ENCODE assay signal across 27 cellular contexts in the genomic region with DNA sequence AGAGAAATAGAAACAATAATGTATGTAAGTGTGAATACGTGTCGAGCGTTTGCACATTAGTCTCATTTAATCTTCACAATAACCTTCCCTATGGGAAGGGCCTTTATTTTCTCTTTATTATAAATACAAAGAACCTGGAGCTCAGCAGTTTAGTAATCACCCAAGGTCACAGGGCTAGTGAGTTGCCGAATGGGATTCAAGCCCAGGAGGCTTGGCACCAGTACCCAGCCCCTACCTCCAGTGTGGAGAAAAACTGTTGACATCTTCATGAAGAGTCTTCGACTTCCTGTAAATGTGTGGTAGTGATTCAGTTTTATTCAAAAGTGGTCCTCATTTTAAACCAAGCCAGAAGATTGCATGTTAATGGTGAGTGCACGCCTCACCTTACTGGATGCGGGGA.
"Had no signal": no experiment of that assay in that cellular context is flagged by ENCODE, and none has a peak within 500 bp of the region (broad histone marks: within the 10 kb centered on the region; RNA-seq: fewer than 3 reads in every experiment).

No MANE protein-coding gene starts in this region.

- ATAC-seq: activated naive CD4-positive, alpha-beta T cell treated with anti-CD3 and anti-CD28 coated beads, Interleukin-2, amount 50 U/mL, for 72 hours; activated T-cell treated with anti-CD3 and anti-CD28 coated beads, Interleukin-2, amount 50 U/mL, for 4 hours; activated T-helper 17 cell treated with anti-CD3 and anti-CD28 coated beads, Interleukin-2, amount 50 U/mL, for 72 hours; sciatic nerve had no signal

- H3K9me3 ChIP-seq: colonic mucosa, esophagus squamous epithelium, left ventricle myocardium inferior, stomach, thyroid gland, upper lobe of left lung had no signal

- H3K4me3 ChIP-seq: cardiac muscle cell, colonic mucosa, esophagus squamous epithelium, left ventricle myocardium inferior, skin epidermis, stomach, thyroid gland, upper lobe of left lung had no signal

- H3K36me3 ChIP-seq: colonic mucosa, esophagus squamous epithelium, left ventricle myocardium inferior, stomach, thyroid gland, upper lobe of left lung had no signal

- H3K4me3 Mint-ChIP-seq: activated CD4-positive, alpha-beta memory T cell treated with anti-CD3 and anti-CD28 coated beads for 36 hours; activated CD4-positive, alpha-beta T cell treated with anti-CD3 and anti-CD28 coated beads, Interleukin-2, amount 10 ng/mL, durations not matched to agents 24 days and 14 days; activated T-cell treated with anti-CD3 and anti-CD28 coated beads, Interleukin-2, amount 50 U/mL, for 4 hours; activated T-helper 17 cell treated with anti-CD3 and anti-CD28 coated beads, Interleukin-2, amount 50 U/mL, for 72 hours; nephron had no signal

- H3K27me3 ChIP-seq: cardiac muscle cell, colonic mucosa, stomach, thyroid gland, upper lobe of left lung had no signal

- DNase-seq: activated CD4-positive, alpha-beta memory T cell treated with anti-CD3 and anti-CD28 coated beads for 36 hours; activated CD4-positive, alpha-beta T cell treated with anti-CD3 and anti-CD28 coated beads, Interleukin-2, amount 10 ng/mL, durations not matched to agents 24 days and 14 days; activated CD4-positive, CD25-positive, alpha-beta regulatory T cell treated with anti-CD3 and anti-CD28 coated beads, Interleukin-2, amount 50 U/mL, for 72 hours; activated CD8-positive, alpha-beta memory T cell treated with anti-CD3 and anti-CD28 coated beads, Interleukin-2, amount 50 U/mL, for 4 hours; activated T-cell treated with anti-CD3 and anti-CD28 coated beads, Interleukin-2, amount 50 U/mL, for 4 hours; anterior cingulate cortex; cerebellar nuclear complex; colonic mucosa; effector CD8-positive, alpha-beta T cell; esophagus squamous epithelium; foreskin melanocyte; kidney glomerular epithelial cell; left ventricle myocardium inferior; retina; stimulated activated CD4-positive, alpha-beta T cell treated with anti-CD3 and anti-CD28 coated beads, Interleukin-12 subunit alpha, Interleukin-12 subunit beta, amount 100 ng/mL, for 4 hours; stimulated activated CD4-positive, alpha-beta T cell treated with anti-CD3 and anti-CD28 coated beads, Interleukin-4, amount 100 ng/mL, for 1 hour; stomach; T-helper 2 cell; thyroid gland had no signal

- H3K4me1 ChIP-seq: colonic mucosa had no signal

- H3K27ac ChIP-seq: cardiac muscle cell, colonic mucosa, epithelial cell of prostate, esophagus squamous epithelium, left ventricle myocardium inferior, skin epidermis, stomach, thyroid gland, upper lobe of left lung had no signal

- H3K27ac Mint-ChIP-seq: activated CD4-positive, alpha-beta memory T cell treated with anti-CD3 and anti-CD28 coated beads for 36 hours; activated CD4-positive, alpha-beta T cell treated with anti-CD3 and anti-CD28 coated beads, Interleukin-2, amount 10 ng/mL, durations not matched to agents 24 days and 14 days; activated T-helper 17 cell treated with anti-CD3 and anti-CD28 coated beads, Interleukin-2, amount 50 U/mL, for 72 hours had no signal

- H3K36me3 Mint-ChIP-seq: activated CD4-positive, alpha-beta memory T cell treated with anti-CD3 and anti-CD28 coated beads for 36 hours; activated naive CD4-positive, alpha-beta T cell treated with anti-CD3 and anti-CD28 coated beads, Interleukin-2, amount 50 U/mL, for 72 hours had no signal

- H3K4me1 Mint-ChIP-seq: activated T-helper 17 cell treated with anti-CD3 and anti-CD28 coated beads, Interleukin-2, amount 50 U/mL, for 72 hours had no signal

- H3K9me3 Mint-ChIP-seq: activated CD4-positive, alpha-beta memory T cell treated with anti-CD3 and anti-CD28 coated beads for 36 hours; activated CD4-positive, alpha-beta T cell treated with anti-CD3 and anti-CD28 coated beads, Interleukin-2, amount 10 ng/mL, durations not matched to agents 24 days and 14 days; activated naive CD4-positive, alpha-beta T cell treated with anti-CD3 and anti-CD28 coated beads, Interleukin-2, amount 50 U/mL, for 72 hours; activated T-cell treated with anti-CD3 and anti-CD28 coated beads, Interleukin-2, amount 50 U/mL, for 4 hours; activated T-helper 17 cell treated with anti-CD3 and anti-CD28 coated beads, Interleukin-2, amount 50 U/mL, for 72 hours; nephron had no signal
